Comparison of ENCODE assay signal across 8 cellular contexts in genomic region chr17:1186923-1187771, GRCh38. TPM values are rescaled to one million over a fixed set of nuclear protein-coding genes. Genes with fewer than 3 reads are reported as not detected.
DNase-seq lines count a peak whose midpoint lies in the region; ATAC-seq and TF ChIP-seq lines count a peak whose summit lies in the region.

No MANE protein-coding gene starts in this region.

- H3K27ac Mint-ChIP-seq in T-helper 2 cell treated with Interferon-gamma antibody and Interleukin-4, amounts not matched to agents 5 μg/mL and 100 μg/mL, for 36 hours, result no peak overlapping the region

- H3K4me3 ChIP-seq in Loucy (ENCODE audit: low read length, poor library complexity, severe bottlenecking) (peak overlapping the region; percentile 58), ascending aorta (peak overlapping the region; percentile 25 to 50), right atrium auricular region (peak overlapping the region; percentile 2 to 42), vagina (peak overlapping the region; percentile 25 to 26)

- H3K27me3 Mint-ChIP-seq in T-helper 2 cell treated with Interferon-gamma antibody and Interleukin-4, amounts not matched to agents 5 μg/mL and 100 μg/mL, for 36 hours (ENCODE audit: low read depth), result peaks cover 3% of the 10 kb centered on the region

- no peak for TF ChIP-seq POLR2A in vagina (IDR thresholded peaks at IDR 0.05)

- H3K4me1 ChIP-seq in ES-I3 (ENCODE audit: insufficient read depth, low read length), result peaks cover 11% of the 10 kb centered on the region; the same call in 1 of the 2 replicates
- peaks cover 45% of the 10 kb centered on the region for H3K4me1 ChIP-seq in Loucy (ENCODE audit: insufficient read depth, low read length, poor library complexity, severe bottlenecking)
- peaks cover 15 to 32% of the 10 kb centered on the region in 2 donors for H3K4me1 ChIP-seq in ascending aorta
- peaks cover 0 to 57% of the 10 kb centered on the region in 2 donors for H3K4me1 ChIP-seq in right atrium auricular region
- peaks cover 54% of the 10 kb centered on the region for H3K4me1 ChIP-seq in vagina

- no peaks in the 10 kb centered on the region for H3K9me3 Mint-ChIP-seq in T-helper 2 cell treated with Interferon-gamma antibody and Interleukin-4, amounts not matched to agents 5 μg/mL and 100 μg/mL, for 36 hours

- TF ChIP-seq CTCF in Loucy (conservative IDR thresholded peaks at IDR 0.05; ENCODE audit: low read length) (peak; percentile 89), ascending aorta (IDR thresholded peaks at IDR 0.05) (peak; percentile 97 to 100 (median 99)), right atrium auricular region (IDR thresholded peaks at IDR 0.05) (peak; percentile 96 to 99), vagina (IDR thresholded peaks at IDR 0.05) (peak; percentile 86 to 96 (median 95))

- H3K9me3 ChIP-seq in ES-I3 (ENCODE audit: control insufficient read depth, insufficient read depth, low read length) (no peaks in the 10 kb centered on the region), Loucy (ENCODE audit: insufficient read depth, low read depth, low read length) (no peaks in the 10 kb centered on the region), ascending aorta (no peaks in the 10 kb centered on the region), right atrium auricular region (no peaks in the 10 kb centered on the region), vagina (no peaks in the 10 kb centered on the region)

- no peaks in the 10 kb centered on the region for H3K36me3 Mint-ChIP-seq in T-helper 2 cell treated with Interferon-gamma antibody and Interleukin-4, amounts not matched to agents 5 μg/mL and 100 μg/mL, for 36 hours (ENCODE audit: low read depth)

- H3K9ac ChIP-seq in ES-I3 (ENCODE audit: low read depth, low read length), result peak overlapping the region; percentile 5; the same call in 1 of the 2 replicates
- peak overlapping the region; percentile 50 for H3K9ac ChIP-seq in Loucy (ENCODE audit: low read depth, low read length, poor library complexity, severe bottlenecking)

- H3K27ac ChIP-seq in ascending aorta, result peak overlapping the region; percentile 86 to 91
- peak overlapping the region; percentile 82 to 85 for H3K27ac ChIP-seq in right atrium auricular region
- peak overlapping the region; percentile 86 for H3K27ac ChIP-seq in vagina

- H3K27me3 ChIP-seq in Loucy (ENCODE audit: insufficient read depth, low read length, poor library complexity, severe bottlenecking), result no peaks in the 10 kb centered on the region
- H3K27me3 ChIP-seq in ascending aorta, result no peaks in the 10 kb centered on the region
- H3K27me3 ChIP-seq in right atrium auricular region, result no peaks in the 10 kb centered on the region
- no peaks in the 10 kb centered on the region for H3K27me3 ChIP-seq in vagina

- ATAC-seq in GM21576 (IDR thresholded peaks at IDR 0.05; ENCODE audit: unreplicated experiment), result no peak

- H3K4me3 Mint-ChIP-seq in T-helper 2 cell treated with Interferon-gamma antibody and Interleukin-4, amounts not matched to agents 5 μg/mL and 100 μg/mL, for 36 hours, result no peak overlapping the region

- no peaks in the 10 kb centered on the region for H4K20me1 ChIP-seq in Loucy (ENCODE audit: insufficient read depth, low read length, poor library complexity, severe bottlenecking)

- H3K36me3 ChIP-seq in ES-I3 (ENCODE audit: insufficient read depth, low read length), result no peaks in the 10 kb centered on the region
- no peaks in the 10 kb centered on the region for H3K36me3 ChIP-seq in Loucy (ENCODE audit: insufficient read depth, low read length)
- H3K36me3 ChIP-seq in ascending aorta, result no peaks in the 10 kb centered on the region
- H3K36me3 ChIP-seq in right atrium auricular region, result no peaks in the 10 kb centered on the region
- no peaks in the 10 kb centered on the region for H3K36me3 ChIP-seq in vagina

- peaks cover 3% of the 10 kb centered on the region for H3K4me1 Mint-ChIP-seq in T-helper 2 cell treated with Interferon-gamma antibody and Interleukin-4, amounts not matched to agents 5 μg/mL and 100 μg/mL, for 36 hours (ENCODE audit: low read depth)

- peak overlapping the region; percentile 58 for H3K4me2 ChIP-seq in Loucy (ENCODE audit: low read depth, low read length, poor library complexity, severe bottlenecking)

- H2AFZ ChIP-seq in Loucy (ENCODE audit: low read length), result peak overlapping the region; percentile 93

- no peaks in the 10 kb centered on the region for H3F3A ChIP-seq in Loucy (ENCODE audit: low read depth)

- intact Hi-C loops in ascending aorta (cut with DNase I), result loop anchor here (1.0 to 5.0 kb wide), 2 partner anchors 64 to 215 kb away; partner anchors contain the start of gene YWHAE
- intact Hi-C loops in vagina (cut with DNase I), result no loop called here

- no peaks in the 10 kb centered on the region for H3K9me2 ChIP-seq in Loucy (replicated peaks; ENCODE audit: low read depth, low read length)

- peak; percentile 71 for DNase-seq in T-helper 2 cell treated with Interferon-gamma antibody and Interleukin-4, amounts not matched to agents 5 μg/mL and 100 μg/mL, for 36 hours (ENCODE audit: low spot score)
- DNase-seq in ascending aorta (ENCODE audit: low spot score in 2 of 2) (peak in 1 of 2 donors; percentile 92), right atrium auricular region (ENCODE audit: low spot score) (peak; percentile 87), renal cortical epithelial cell (ENCODE audit: low read depth) (peak; percentile 63), vagina (ENCODE audit: extremely low spot score in 2 of 2) (no peak)

- H3K79me2 ChIP-seq in Loucy (ENCODE audit: insufficient read depth, low read length), result no peaks in the 10 kb centered on the region

RNA-seq across cellular contexts. Expression of gene ABR, which starts 7.4 kb away (rescaled TPM):
- total RNA-seq in ascending aorta, result 184 TPM
- 100 to 1,000 TPM in 1 of 2 donors, 10 to 100 TPM in 1; 94.9 to 116 TPM for total RNA-seq in right atrium auricular region
- total RNA-seq in renal cortical epithelial cell, result 69.1 and 116 TPM in 2 replicates
- 90.8 TPM for total RNA-seq in vagina

Comparison
In these comparisons a context has a peak if more than half of its experiments do, and no peak if none do; other contexts are left out.
1. DNase-seq: peak in T-helper 2 cell treated with Interferon-gamma antibody and Interleukin-4, amounts not matched to agents 5 μg/mL and 100 μg/mL, for 36 hours (single experiment), right atrium auricular region (single experiment) and renal cortical epithelial cell (single experiment); none in vagina (0 of 2).
2. Peak in every context shown above with its lines, with median percentiles within 50 percentile points of each other: H3K4me3 ChIP-seq, CTCF ChIP-seq and H3K27ac ChIP-seq.